16 cellular contexts compared by ENCODE assay signal in the genomic region with DNA sequence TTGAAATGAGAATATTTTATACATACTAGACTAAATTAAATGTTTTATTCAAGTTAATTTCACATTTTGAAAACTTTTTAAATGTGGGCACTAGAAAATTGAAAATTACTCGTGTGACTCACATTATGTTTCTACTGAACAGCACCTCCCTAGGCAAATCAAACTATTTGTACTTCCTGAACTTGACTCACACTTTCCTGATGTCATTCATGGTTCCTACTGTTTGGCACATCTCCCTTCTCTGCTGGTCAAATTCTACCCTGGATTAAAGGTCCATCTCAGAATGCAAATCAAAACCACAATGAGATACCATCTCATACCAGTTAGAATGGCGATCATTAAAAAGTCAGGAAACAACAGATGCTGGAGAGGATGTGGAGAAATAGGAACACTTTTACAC. TPM values are rescaled to one million over a fixed set of nuclear protein-coding genes. Genes with fewer than 3 reads are reported as not detected.
DNase-seq lines count a peak whose midpoint lies in the region; ATAC-seq and TF ChIP-seq lines count a peak whose summit lies in the region.
"Had no signal": no experiment of that assay in that cellular context is flagged by ENCODE, and none has a peak within 500 bp of the region (broad histone marks: within the 10 kb centered on the region; RNA-seq: fewer than 3 reads in every experiment).

No MANE protein-coding gene starts in this region.

- TF ChIP-seq POLR2A in lower leg skin (IDR thresholded peaks at IDR 0.05) = no peak

- H3K4me1 ChIP-seq in mucosa of descending colon (ENCODE audit: low read depth) (no peaks in the 10 kb centered on the region), ascending aorta (no peaks in the 10 kb centered on the region)
- H3K4me1 ChIP-seq: SJCRH30 had no signal

- DNase-seq in EH (ENCODE audit: low read depth) (peak; percentile 72), M059J (ENCODE audit: low read depth) (peak; percentile 96), cardiac fibroblast (ENCODE audit: low read depth in 2 of 2) (peak; percentile 30 to 61), mucosa of descending colon (no peak), NCI-H2081 treated with DMSO at 0.1 percent for 48 hours (lab: John Stamatoyannopoulos, UW) (no peak), lower leg skin (ENCODE audit: low spot score in 2 of 2) (no peak), ascending aorta (ENCODE audit: low spot score in 2 of 2) (no peak)
- DNase-seq: activated CD8-positive, alpha-beta memory T cell treated with anti-CD3 and anti-CD28 coated beads for 24 hours; AML-193; GF-D8; naive thymus-derived CD8-positive, alpha-beta T cell; SJCRH30; T-helper 17 cell had no signal

- ATAC-seq in mucosa of descending colon = peak; percentile 71
- no peak for ATAC-seq in HG03439 (IDR thresholded peaks at IDR 0.05; ENCODE audit: unreplicated experiment)
- ATAC-seq: naive thymus-derived CD8-positive, alpha-beta T cell; T-helper 17 cell had no signal

- WGBS in lower leg skin, 2 donors = 64 to 80% methylated on average over 2 of the region's 2 CpGs

- H3K4me3 ChIP-seq in cardiac fibroblast (replicated peaks in 1 of 2; ENCODE audit: low read depth in 2 of 2, low read length in 2 of 2) = no peak overlapping the region
- H3K4me3 ChIP-seq in mucosa of descending colon = no peak overlapping the region
- H3K4me3 ChIP-seq in lower leg skin (ENCODE audit: low read depth, poor library complexity, severe bottlenecking) = no peak overlapping the region
- no peak overlapping the region for H3K4me3 ChIP-seq in ascending aorta
- H3K4me3 ChIP-seq: cardiac muscle cell, SJCRH30 had no signal

- intact Hi-C loops in mucosa of descending colon (cut with DNase I, micrococcal nuclease) (no loop called here), lower leg skin (cut with DNase I; ENCODE audit: low total_unique reads) (no loop called here), ascending aorta (cut with DNase I) (no loop called here)

- no peaks in the 10 kb centered on the region for H3K27me3 ChIP-seq in ascending aorta
- H3K27me3 ChIP-seq: cardiac muscle cell, SJCRH30 had no signal

- TF ChIP-seq CTCF in cardiac fibroblast (IDR thresholded peaks at IDR 0.05; ENCODE audit: low read depth, low read length) (no peak), mucosa of descending colon (IDR thresholded peaks at IDR 0.05) (no peak), lower leg skin (IDR thresholded peaks at IDR 0.05) (no peak), ascending aorta (IDR thresholded peaks at IDR 0.05) (no peak)

- no peaks in the 10 kb centered on the region for H3K9me3 ChIP-seq in mucosa of descending colon
- H3K9me3 ChIP-seq in ascending aorta = no peaks in the 10 kb centered on the region

- H3K36me3 ChIP-seq in mucosa of descending colon (ENCODE audit: low read depth) = no peaks in the 10 kb centered on the region
- H3K36me3 ChIP-seq in ascending aorta = no peaks in the 10 kb centered on the region
- H3K36me3 ChIP-seq: cardiac muscle cell, SJCRH30 had no signal

- no peak overlapping the region for H3K27ac ChIP-seq in ascending aorta
- H3K27ac ChIP-seq: cardiac muscle cell, SJCRH30 had no signal

RNA-seq across cellular contexts. Expression of gene LHCGR, which starts 16.7 kb away (rescaled TPM):
- total RNA-seq in M059J (2014; rRNA removed; shearing (Covaris generic)) = not detected in 2 replicates
- not detected for total RNA-seq in mucosa of descending colon
- total RNA-seq in lower leg skin = under 1 TPM in 1 of 4 donors, not detected in 3; 0.19 TPM
- total RNA-seq in ascending aorta = not detected
- total RNA-seq: fibroblast of lung; naive thymus-derived CD8-positive, alpha-beta T cell; SJCRH30; T-helper 17 cell had no signal

Comparison
In these comparisons a context has a peak if more than half of its experiments do, and no peak if none do; other contexts are left out.
1. DNase-seq: peak in EH (single experiment), M059J (single experiment) and cardiac fibroblast (2 of 2); none in mucosa of descending colon (0 of 3), NCI-H2081 treated with DMSO at 0.1 percent for 48 hours (single experiment), lower leg skin (0 of 2) and ascending aorta (0 of 2).